Comparison of ENCODE assay signal across 15 cellular contexts in genomic region chr2:10361220-10361588, GRCh38. TPM values are rescaled to one million over a fixed set of nuclear protein-coding genes. Genes with fewer than 3 reads are reported as not detected.
DNase-seq lines count a peak whose midpoint lies in the region; ATAC-seq and TF ChIP-seq lines count a peak whose summit lies in the region.
"Had no signal": no experiment of that assay in that cellular context is flagged by ENCODE, and none has a peak within 500 bp of the region (broad histone marks: within the 10 kb centered on the region; RNA-seq: fewer than 3 reads in every experiment).

No MANE protein-coding gene starts in this region.

- no peak for DNase-seq in activated T-cell treated with anti-CD3 and anti-CD28 coated beads, Interleukin-2, amount 50 U/mL, for 24 hours
- DNase-seq in activated T-cell treated with anti-CD3 and anti-CD28 coated beads for 4 hours (no peak), kidney glomerular epithelial cell (lab: John Stamatoyannopoulos, UW) (peak; percentile 2), GM10266 (ENCODE audit: extremely low spot score) (no peak)
- DNase-seq: DND-41, KBM-7, mesendoderm, NCI-H187, occipital lobe, tibial artery had no signal

- H3K27me3 Mint-ChIP-seq in activated T-cell treated with anti-CD3 and anti-CD28 coated beads, Interleukin-2, amount 50 U/mL, for 24 hours: no peaks in the 10 kb centered on the region
- no peaks in the 10 kb centered on the region for H3K27me3 Mint-ChIP-seq in activated T-helper 17 cell treated with anti-CD3 and anti-CD28 coated beads, Interleukin-2, amount 50 U/mL, for 72 hours

- no peak for TF ChIP-seq CTCF in GM10266 (IDR thresholded peaks at IDR 0.05; ENCODE audit: control insufficient read depth, insufficient read depth, low read depth, missing control alignments)

- H3K27ac Mint-ChIP-seq in activated T-cell treated with anti-CD3 and anti-CD28 coated beads, Interleukin-2, amount 50 U/mL, for 24 hours: peak overlapping the region; percentile 42
- peak overlapping the region; percentile 79 for H3K27ac Mint-ChIP-seq in activated T-helper 17 cell treated with anti-CD3 and anti-CD28 coated beads, Interleukin-2, amount 50 U/mL, for 72 hours

- no peak for ATAC-seq in activated T-helper 17 cell treated with anti-CD3 and anti-CD28 coated beads, Interleukin-2, amount 50 U/mL, for 72 hours (replicated peaks)
- no peak for ATAC-seq in HG02970 (IDR thresholded peaks at IDR 0.05; ENCODE audit: low FRiP score, unreplicated experiment)
- ATAC-seq in HG03097 (IDR thresholded peaks at IDR 0.05; ENCODE audit: low FRiP score, unreplicated experiment): no peak
- ATAC-seq in GM19455 (IDR thresholded peaks at IDR 0.05; ENCODE audit: unreplicated experiment): no peak
- ATAC-seq: activated naive CD4-positive, alpha-beta T cell treated with anti-CD3 and anti-CD28 coated beads, Interleukin-2, amount 50 U/mL, for 72 hours had no signal

- H3K4me1 Mint-ChIP-seq in activated T-cell treated with anti-CD3 and anti-CD28 coated beads, Interleukin-2, amount 50 U/mL, for 24 hours (ENCODE audit: low read depth): peaks cover 54% of the 10 kb centered on the region
- peaks cover 13% of the 10 kb centered on the region for H3K4me1 Mint-ChIP-seq in activated T-helper 17 cell treated with anti-CD3 and anti-CD28 coated beads, Interleukin-2, amount 50 U/mL, for 72 hours

- H3K9me3 Mint-ChIP-seq in activated T-cell treated with anti-CD3 and anti-CD28 coated beads, Interleukin-2, amount 50 U/mL, for 24 hours: no peaks in the 10 kb centered on the region
- H3K9me3 Mint-ChIP-seq in activated T-helper 17 cell treated with anti-CD3 and anti-CD28 coated beads, Interleukin-2, amount 50 U/mL, for 72 hours: no peaks in the 10 kb centered on the region
- H3K9me3 Mint-ChIP-seq: activated naive CD4-positive, alpha-beta T cell treated with anti-CD3 and anti-CD28 coated beads, Interleukin-2, amount 50 U/mL, for 72 hours had no signal

- H3K36me3 Mint-ChIP-seq in activated T-cell treated with anti-CD3 and anti-CD28 coated beads, Interleukin-2, amount 50 U/mL, for 24 hours (ENCODE audit: low read depth): peaks cover 17% of the 10 kb centered on the region
- H3K36me3 Mint-ChIP-seq in activated T-helper 17 cell treated with anti-CD3 and anti-CD28 coated beads, Interleukin-2, amount 50 U/mL, for 72 hours (ENCODE audit: low read depth): peaks cover 37% of the 10 kb centered on the region
- H3K36me3 Mint-ChIP-seq: activated naive CD4-positive, alpha-beta T cell treated with anti-CD3 and anti-CD28 coated beads, Interleukin-2, amount 50 U/mL, for 72 hours had no signal

- H3K4me3 Mint-ChIP-seq in activated T-cell treated with anti-CD3 and anti-CD28 coated beads, Interleukin-2, amount 50 U/mL, for 24 hours: no peak overlapping the region
- no peak overlapping the region for H3K4me3 Mint-ChIP-seq in activated T-helper 17 cell treated with anti-CD3 and anti-CD28 coated beads, Interleukin-2, amount 50 U/mL, for 72 hours

RNA-seq across cellular contexts. Expression of gene HPCAL1, which starts 58.5 kb away (rescaled TPM):
- total RNA-seq in activated T-helper 17 cell treated with anti-CD3 and anti-CD28 coated beads, Interleukin-2, amount 50 U/mL, for 72 hours: 100 to 1,000 TPM in 1 of 2 donors, 10 to 100 TPM in 1; 57.9 to 139 TPM
